ENCODE assay signal across 11 cellular contexts in the genomic region with DNA sequence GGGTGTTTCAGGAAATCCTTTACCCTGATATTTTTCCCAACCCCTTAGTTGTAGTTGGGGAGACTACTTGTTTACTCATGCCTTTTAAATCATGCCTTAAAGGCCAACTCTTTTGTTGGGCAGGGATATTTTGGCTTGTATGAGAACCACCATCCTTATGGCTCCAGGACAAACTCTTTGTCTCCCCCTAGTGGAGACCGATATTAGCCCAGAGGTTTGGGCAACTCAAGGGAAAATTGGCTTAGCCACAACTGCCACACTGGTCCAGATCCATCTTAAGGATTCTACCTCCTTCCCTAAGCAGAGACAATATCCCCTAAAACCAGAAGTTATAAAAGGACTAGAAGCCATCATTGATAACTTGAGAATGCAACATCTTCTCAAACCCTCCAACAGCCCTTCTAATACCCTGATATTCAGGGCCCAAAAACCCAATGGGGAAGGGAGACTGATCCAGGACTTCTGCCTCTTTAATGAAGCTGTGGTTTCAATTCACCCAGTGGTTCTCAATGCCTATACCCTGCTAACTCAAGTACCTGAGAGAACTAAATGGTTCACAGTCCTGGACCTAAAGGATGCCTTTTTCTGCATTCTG.
DNase-seq lines count a peak whose midpoint lies in the region; TF ChIP-seq lines count a peak whose summit lies in the region.
"Had no signal": no experiment of that assay in that cellular context is flagged by ENCODE, and none has a peak within 500 bp of the region (broad histone marks: within the 10 kb centered on the region; RNA-seq: fewer than 3 reads in every experiment).

No MANE protein-coding gene starts in this region.

- no peaks in the 10 kb centered on the region for H3K4me1 ChIP-seq in Loucy (ENCODE audit: insufficient read depth, low read length, poor library complexity, severe bottlenecking)

- H3K79me2 ChIP-seq in Loucy (ENCODE audit: insufficient read depth, low read length), result no peaks in the 10 kb centered on the region

- TF ChIP-seq CTCF in Loucy (conservative IDR thresholded peaks at IDR 0.05; ENCODE audit: low read length), result peak; percentile 71
- peak; percentile 4 for TF ChIP-seq CTCF in astrocyte of the cerebellum (IDR thresholded peaks at IDR 0.05; ENCODE audit: low read depth, low read length, missing control alignments)
- peak; percentile 29 for TF ChIP-seq CTCF in retinal pigment epithelial cell (conservative IDR thresholded peaks at IDR 0.05; ENCODE audit: low read depth, low read length)

- H2AFZ ChIP-seq in Loucy (ENCODE audit: low read length), result no peak overlapping the region

- intact Hi-C loops in head of caudate nucleus (cut with DNase I), result no loop called here

- no peak overlapping the region for H3K4me3 ChIP-seq in Loucy (ENCODE audit: low read length, poor library complexity, severe bottlenecking)
- H3K4me3 ChIP-seq in astrocyte of the cerebellum (ENCODE audit: low read depth, low read length), result no peak overlapping the region
- no peak overlapping the region for H3K4me3 ChIP-seq in retinal pigment epithelial cell (ENCODE audit: low read length)
- H3K4me3 ChIP-seq: mucosa of descending colon had no signal

- no peak overlapping the region for H3K9ac ChIP-seq in Loucy (ENCODE audit: low read depth, low read length, poor library complexity, severe bottlenecking)

- H4K20me1 ChIP-seq in Loucy (ENCODE audit: insufficient read depth, low read length, poor library complexity, severe bottlenecking), result no peaks in the 10 kb centered on the region

- in situ Hi-C loops in astrocyte of the cerebellum (cut with HindIII; ENCODE audit: low sequenced_read_pairs), result no loop called here

- H3F3A ChIP-seq in Loucy (ENCODE audit: low read depth), result no peaks in the 10 kb centered on the region

- H3K9me2 ChIP-seq in Loucy (replicated peaks; ENCODE audit: low read depth, low read length), result no peaks in the 10 kb centered on the region

- H3K36me3 ChIP-seq in Loucy (ENCODE audit: insufficient read depth, low read length), result no peaks in the 10 kb centered on the region

- H3K27me3 ChIP-seq in Loucy (ENCODE audit: insufficient read depth, low read length, poor library complexity, severe bottlenecking), result no peaks in the 10 kb centered on the region

- H3K4me2 ChIP-seq in Loucy (ENCODE audit: low read depth, low read length, poor library complexity, severe bottlenecking), result no peak overlapping the region

- DNase-seq in NCI-H82 (lab: John Stamatoyannopoulos, UW), result peak; percentile 55
- DNase-seq in NCI-H82 treated with DMSO at 0.1 percent for 48 hours (lab: John Stamatoyannopoulos, UW; ENCODE audit: unreplicated experiment), result no peak
- no peak for DNase-seq in astrocyte of the cerebellum (ENCODE audit: low read depth)
- no peak for DNase-seq in retinal pigment epithelial cell (ENCODE audit: low read depth)
- no peak for DNase-seq in head of caudate nucleus
- no peak for DNase-seq in amniotic stem cell (lab: John Stamatoyannopoulos, UW)
- no peak for DNase-seq in 8988T
- DNase-seq: mucosa of descending colon, NCI-H2081 treated with DMSO at 0.1 percent for 48 hours, right cardiac atrium had no signal

- peaks cover 13% of the 10 kb centered on the region; the same call in 1 of the 2 replicates for H3K9me3 ChIP-seq in Loucy (ENCODE audit: insufficient read depth, low read depth, low read length)

Comparison
In these comparisons a context has a peak if more than half of its experiments do, and no peak if none do; other contexts are left out.
1. CTCF ChIP-seq: peak in every context shown above with its lines; median percentile 71 in Loucy; 29 in retinal pigment epithelial cell; 4 in astrocyte of the cerebellum.